In genomic region chr10:86362566-86363183, GRCh38 we compare ENCODE assay signal across 13 cellular contexts.
A peak's percentile ranks its signal among the peaks of the same experiment; 100 is the strongest.
DNase-seq lines count a peak whose midpoint lies in the region; ATAC-seq, FAIRE-seq and TF ChIP-seq lines count a peak whose summit lies in the region.
"Had no signal": no experiment of that assay in that cellular context is flagged by ENCODE, and none has a peak within 500 bp of the region (broad histone marks: within the 10 kb centered on the region; RNA-seq: fewer than 3 reads in every experiment).

No MANE protein-coding gene starts in this region.

- H3K36me3 ChIP-seq in ES-I3 (ENCODE audit: insufficient read depth, low read length) = no peaks in the 10 kb centered on the region
- no peaks in the 10 kb centered on the region for H3K36me3 ChIP-seq in WERI-Rb-1
- H3K36me3 ChIP-seq in iPS-18a (ENCODE audit: control insufficient read depth, low read depth, low read length) = no peaks in the 10 kb centered on the region
- H3K36me3 ChIP-seq: neutrophil had no signal

- TF ChIP-seq CTCF in WERI-Rb-1 (IDR thresholded peaks at IDR 0.05; ENCODE audit: low read depth, low read length) = no peak

- intact Hi-C loops in posterior cingulate gyrus (cut with DNase I) = no loop called here

- ATAC-seq in GM21526 (IDR thresholded peaks at IDR 0.05; ENCODE audit: low FRiP score, unreplicated experiment) = no peak

- H3K4me1 ChIP-seq in ES-I3 (ENCODE audit: insufficient read depth, low read length) = no peaks in the 10 kb centered on the region; the same call in 1 of the 2 replicates
- peaks cover 4% of the 10 kb centered on the region for H3K4me1 ChIP-seq in iPS-18a (ENCODE audit: control insufficient read depth, low read depth, low read length)

- H3K9ac ChIP-seq in ES-I3 (ENCODE audit: low read depth, low read length) = peak overlapping the region; percentile 32; the same call in 1 of the 2 replicates
- H3K9ac ChIP-seq in iPS-18a (ENCODE audit: low read length) = no peak overlapping the region

- no peak for DNase-seq in WERI-Rb-1
- DNase-seq in posterior cingulate gyrus = peak in 6 of 10 donors; percentile 8 to 87 (median 30)
- no peak for DNase-seq in GM19238 (ENCODE audit: insufficient read length, low spot score)
- DNase-seq in C1 segment of cervical spinal cord (lab: John Stamatoyannopoulos, UW) = no peak
- no peak for DNase-seq in urothelium cell line (ENCODE audit: low spot score)
- DNase-seq: activated T-cell treated with anti-CD3 and anti-CD28 coated beads, Interleukin-2, amount 50 U/mL, for 72 hours; GF-D8 had no signal

- no peaks in the 10 kb centered on the region for H3K9me3 ChIP-seq in ES-I3 (ENCODE audit: control insufficient read depth, insufficient read depth, low read length)
- no peaks in the 10 kb centered on the region for H3K9me3 ChIP-seq in WERI-Rb-1 (ENCODE audit: severe bottlenecking)
- H3K9me3 ChIP-seq in iPS-18a (ENCODE audit: control insufficient read depth, low read depth, low read length) = no peaks in the 10 kb centered on the region
- H3K9me3 ChIP-seq: neutrophil had no signal

- H3K4me3 ChIP-seq in WERI-Rb-1 (ENCODE audit: low read depth, low read length) (peak overlapping the region; percentile 30), iPS-18a (ENCODE audit: low read length) (peak overlapping the region; percentile 54)

- H3K27me3 ChIP-seq in WERI-Rb-1 (ENCODE audit: insufficient read depth, low read depth, severe bottlenecking) = peaks cover 69% of the 10 kb centered on the region
- H3K27me3 ChIP-seq in iPS-18a (ENCODE audit: control insufficient read depth, insufficient read depth, low read length) = peaks cover 68% of the 10 kb centered on the region

- no peak overlapping the region for H3K27ac ChIP-seq in WERI-Rb-1
- no peak overlapping the region for H3K27ac ChIP-seq in iPS-18a (ENCODE audit: low read length)
- H3K27ac ChIP-seq: epithelial cell of prostate, neutrophil, VCaP had no signal

- no peak for FAIRE-seq in urothelium cell line (lab: Jason Lieb, UNC)

Comparison
In these comparisons a context has a peak if more than half of its experiments do, and no peak if none do; other contexts are left out.
1. DNase-seq: peak in posterior cingulate gyrus (6 of 10); none in WERI-Rb-1 (single experiment), GM19238 (single experiment), C1 segment of cervical spinal cord (0 of 14) and urothelium cell line (single experiment).